In the genomic region with DNA sequence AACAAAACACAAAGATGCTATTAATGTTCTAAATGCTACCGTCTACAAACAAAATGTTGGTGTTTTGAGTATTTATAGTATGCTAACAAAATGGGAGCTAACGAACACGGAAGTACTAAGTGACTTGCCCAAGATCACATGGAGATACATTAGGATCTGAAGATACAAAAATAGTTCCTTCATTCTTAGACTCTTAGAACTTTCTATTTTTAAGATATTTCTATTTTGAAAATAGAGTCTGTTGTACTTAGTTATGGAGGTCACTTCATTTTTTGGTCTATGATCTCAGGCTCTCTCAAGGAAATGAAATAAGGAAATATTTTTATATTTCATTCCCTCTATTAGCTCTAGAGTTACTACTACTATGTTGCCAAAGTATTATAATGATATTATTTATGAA, we compare ENCODE assay signal across 17 cellular contexts.
"Had no signal": no experiment of that assay in that cellular context is flagged by ENCODE, and none has a peak within 500 bp of the region (broad histone marks: within the 10 kb centered on the region; RNA-seq: fewer than 3 reads in every experiment).

No MANE protein-coding gene starts in this region.

- H3K4me3 Mint-ChIP-seq: activated naive CD8-positive, alpha-beta T cell; activated T-cell treated with anti-CD3 and anti-CD28 coated beads, Interleukin-2, amount 50 U/mL, for 24 hours; mesothelial cell of epicardium; T-helper 2 cell treated with Interferon-gamma antibody and Interleukin-4, amounts not matched to agents 5 μg/mL and 100 μg/mL, for 36 hours had no signal

- H3K4me3 ChIP-seq: adrenal gland had no signal

- H3K9me3 Mint-ChIP-seq: activated T-cell treated with anti-CD3 and anti-CD28 coated beads, Interleukin-2, amount 50 U/mL, for 24 hours; activated T-helper 2 cell treated with anti-CD3 and anti-CD28 coated beads, Interferon-gamma antibody, Interleukin-2, Interleukin-4, amounts not matched to agents 10 μg/mL and 5 μg/mL and 100 μg/mL, durations not matched to agents 14 hours and 24 hours and 36 hours; mesothelial cell of epicardium; T-helper 2 cell treated with Interferon-gamma antibody and Interleukin-4, amounts not matched to agents 5 μg/mL and 100 μg/mL, for 36 hours had no signal

- H3K36me3 Mint-ChIP-seq: activated naive CD8-positive, alpha-beta T cell had no signal

- H3K27me3 Mint-ChIP-seq: activated T-cell treated with anti-CD3 and anti-CD28 coated beads, Interleukin-2, amount 50 U/mL, for 24 hours had no signal

- DNase-seq: activated naive CD4-positive, alpha-beta T cell; activated T-cell treated with anti-CD3 and anti-CD28 coated beads, Interleukin-2, amount 50 U/mL, for 24 hours; adrenal gland; dermis blood vessel endothelial cell; effector CD8-positive, alpha-beta T cell; erythroblast; kidney; nucleus accumbens; stimulated activated CD4-positive, alpha-beta T cell treated with anti-CD3 and anti-CD28 coated beads, Interleukin-4, amount 100 ng/mL, for 1 hour; stimulated activated naive CD4-positive, alpha-beta T cell had no signal

- H3K27me3 ChIP-seq: adrenal gland had no signal

- H3K9me3 ChIP-seq: adrenal gland had no signal

- H3K27ac ChIP-seq: adrenal gland had no signal

- ATAC-seq: left lobe of liver, sciatic nerve, SK-N-SH treated with all-trans-retinoic acid at 6 μM for 48 hours had no signal

- H3K27ac Mint-ChIP-seq: activated naive CD8-positive, alpha-beta T cell; activated T-cell treated with anti-CD3 and anti-CD28 coated beads, Interleukin-2, amount 50 U/mL, for 24 hours; activated T-helper 2 cell treated with anti-CD3 and anti-CD28 coated beads, Interferon-gamma antibody, Interleukin-2, Interleukin-4, amounts not matched to agents 10 μg/mL and 5 μg/mL and 100 μg/mL, durations not matched to agents 14 hours and 24 hours and 36 hours; T-helper 2 cell treated with Interferon-gamma antibody and Interleukin-4, amounts not matched to agents 5 μg/mL and 100 μg/mL, for 36 hours had no signal
